Comparison of ENCODE assay signal across 25 cellular contexts in the genomic region with DNA sequence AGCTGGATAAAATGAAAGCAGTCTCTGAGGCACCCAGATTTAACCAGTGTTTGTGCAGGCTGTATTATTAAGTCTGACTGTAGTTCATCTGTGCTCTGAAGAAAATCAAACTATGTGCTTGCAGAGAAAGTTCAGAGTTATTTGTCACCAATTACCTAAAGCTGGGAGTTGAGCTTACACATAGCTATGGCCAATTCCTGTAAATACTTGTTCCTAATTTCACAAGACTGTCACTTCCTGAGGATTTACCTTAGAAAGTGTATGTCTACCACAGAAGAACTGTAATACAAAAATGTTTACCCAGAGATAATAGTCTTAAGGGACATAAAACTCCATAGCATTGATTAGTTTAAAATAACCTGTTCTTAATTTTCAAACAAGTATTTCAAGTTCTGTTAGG.
"Had no signal": no experiment of that assay in that cellular context is flagged by ENCODE, and none has a peak within 500 bp of the region (broad histone marks: within the 10 kb centered on the region; RNA-seq: fewer than 3 reads in every experiment).

No MANE protein-coding gene starts in this region.

- H3K9me3 ChIP-seq: ovary, right lobe of liver, suprapubic skin had no signal

- H3K4me3 ChIP-seq: cardiac muscle cell, gastroesophageal sphincter, heart left ventricle, left ventricle myocardium inferior, ovary, psoas muscle, right lobe of liver, SK-N-MC, suprapubic skin had no signal

- H3K27ac ChIP-seq: cardiac muscle cell, gastroesophageal sphincter, ovary, psoas muscle, right lobe of liver, SK-N-MC, suprapubic skin had no signal

- H3K27ac Mint-ChIP-seq: activated naive CD4-positive, alpha-beta T cell treated with anti-CD3 and anti-CD28 coated beads, Interleukin-2, amount 10 ng/mL, durations not matched to agents 7 days and 5 days; activated naive CD8-positive, alpha-beta T cell treated with anti-CD3 and anti-CD28 coated beads, Interleukin-2, amount 50 U/mL, for 24 hours; naive thymus-derived CD8-positive, alpha-beta T cell; stimulated activated naive CD8-positive, alpha-beta T cell treated with anti-CD3 and anti-CD28 coated beads, Interleukin-15, amount 100 ng/mL, for 72 hours had no signal

- ATAC-seq: activated naive CD8-positive, alpha-beta T cell treated with anti-CD3 and anti-CD28 coated beads, Interleukin-2, amount 50 U/mL, for 24 hours; gastroesophageal sphincter; naive thymus-derived CD8-positive, alpha-beta T cell; psoas muscle; right lobe of liver; stimulated activated naive CD8-positive, alpha-beta T cell treated with anti-CD3 and anti-CD28 coated beads, Interleukin-15, amount 100 ng/mL, for 72 hours had no signal

- DNase-seq: activated CD4-positive, CD25-positive, alpha-beta regulatory T cell treated with anti-CD3 and anti-CD28 coated beads, Interleukin-2, amount 50 U/mL, for 72 hours; activated CD8-positive, alpha-beta memory T cell treated with anti-CD3 and anti-CD28 coated beads for 24 hours; activated CD8-positive, alpha-beta memory T cell treated with anti-CD3 and anti-CD28 coated beads, Interleukin-2, amount 50 U/mL, for 48 hours; activated effector memory CD4-positive, alpha-beta T cell treated with Interleukin-2 at 50 U/mL for 16 hours; activated naive CD4-positive, alpha-beta T cell treated with anti-CD3 and anti-CD28 coated beads, Interleukin-2, amount 10 ng/mL, durations not matched to agents 7 days and 5 days; activated naive CD8-positive, alpha-beta T cell treated with anti-CD3 and anti-CD28 coated beads, Interleukin-2, amount 50 U/mL, for 24 hours; activated T-cell treated with anti-CD3 and anti-CD28 coated beads, Interleukin-2, amount 50 U/mL, for 48 hours; aorta; dermis blood vessel endothelial cell; effector memory CD4-positive, alpha-beta T cell; heart left ventricle; kidney glomerular epithelial cell; left ventricle myocardium inferior; naive thymus-derived CD8-positive, alpha-beta T cell; ovary; psoas muscle; right lobe of liver; small intestine; stimulated activated CD4-positive, alpha-beta T cell treated with anti-CD3 and anti-CD28 coated beads, Interleukin-4, amount 100 ng/mL, for 1 hour; stimulated activated naive CD8-positive, alpha-beta T cell treated with anti-CD3 and anti-CD28 coated beads, Interleukin-15, amount 100 ng/mL, for 72 hours; trophoblast cell had no signal

- H3K4me3 Mint-ChIP-seq: activated naive CD4-positive, alpha-beta T cell treated with anti-CD3 and anti-CD28 coated beads, Interleukin-2, amount 10 ng/mL, durations not matched to agents 7 days and 5 days; activated naive CD8-positive, alpha-beta T cell treated with anti-CD3 and anti-CD28 coated beads, Interleukin-2, amount 50 U/mL, for 24 hours; naive thymus-derived CD8-positive, alpha-beta T cell; stimulated activated naive CD8-positive, alpha-beta T cell treated with anti-CD3 and anti-CD28 coated beads, Interleukin-15, amount 100 ng/mL, for 72 hours had no signal

- H3K4me1 ChIP-seq: gastroesophageal sphincter, psoas muscle, right lobe of liver, suprapubic skin had no signal

- H3K36me3 Mint-ChIP-seq: activated naive CD4-positive, alpha-beta T cell treated with anti-CD3 and anti-CD28 coated beads, Interleukin-2, amount 10 ng/mL, durations not matched to agents 7 days and 5 days had no signal

- H3K27me3 Mint-ChIP-seq: activated naive CD4-positive, alpha-beta T cell treated with anti-CD3 and anti-CD28 coated beads, Interleukin-2, amount 10 ng/mL, durations not matched to agents 7 days and 5 days had no signal

- H3K36me3 ChIP-seq: cardiac muscle cell, gastroesophageal sphincter, heart left ventricle, left ventricle myocardium inferior, ovary, right lobe of liver, suprapubic skin had no signal

- H3K4me1 Mint-ChIP-seq: activated naive CD4-positive, alpha-beta T cell treated with anti-CD3 and anti-CD28 coated beads, Interleukin-2, amount 10 ng/mL, durations not matched to agents 7 days and 5 days; activated naive CD8-positive, alpha-beta T cell treated with anti-CD3 and anti-CD28 coated beads, Interleukin-2, amount 50 U/mL, for 24 hours; naive thymus-derived CD8-positive, alpha-beta T cell; stimulated activated naive CD8-positive, alpha-beta T cell treated with anti-CD3 and anti-CD28 coated beads, Interleukin-15, amount 100 ng/mL, for 72 hours had no signal

- H3K9me3 Mint-ChIP-seq: activated naive CD4-positive, alpha-beta T cell treated with anti-CD3 and anti-CD28 coated beads, Interleukin-2, amount 10 ng/mL, durations not matched to agents 7 days and 5 days had no signal

- H3K27me3 ChIP-seq: cardiac muscle cell, gastroesophageal sphincter, heart left ventricle, ovary, right lobe of liver, suprapubic skin had no signal
